In genomic region chr7:97167176-97167575, GRCh38 we compare ENCODE assay signal across 25 cellular contexts. TPM values are rescaled to one million over a fixed set of nuclear protein-coding genes. Genes with fewer than 3 reads are reported as not detected.
"Had no signal": no experiment of that assay in that cellular context is flagged by ENCODE, and none has a peak within 500 bp of the region (broad histone marks: within the 10 kb centered on the region; RNA-seq: fewer than 3 reads in every experiment).

No MANE protein-coding gene starts in this region.

- H3K4me1 ChIP-seq: ascending aorta, left ventricle myocardium inferior, neural progenitor cell, SJCRH30, thyroid gland, upper lobe of right lung had no signal

- H3K9ac ChIP-seq: neural progenitor cell had no signal

- H3K27me3 Mint-ChIP-seq: naive thymus-derived CD8-positive, alpha-beta T cell had no signal

- H3K4me2 ChIP-seq: hepatocyte, neural progenitor cell had no signal

- H3K4me1 Mint-ChIP-seq: mesothelial cell of epicardium, neural progenitor cell had no signal

- H3K36me3 ChIP-seq: ascending aorta, brain microvascular endothelial cell, left ventricle myocardium inferior, neural progenitor cell, thyroid gland, upper lobe of right lung, WERI-Rb-1 had no signal

- H3K4me3 ChIP-seq: ascending aorta, hepatocyte, left ventricle myocardium inferior, neural progenitor cell, SJCRH30, thyroid gland, upper lobe of right lung had no signal

- H3K27me3 ChIP-seq: ascending aorta, brain microvascular endothelial cell, hepatocyte, neural progenitor cell, SJCRH30, thyroid gland, upper lobe of right lung had no signal

- H2AFZ ChIP-seq: hepatocyte, neural progenitor cell had no signal

- H3K27ac ChIP-seq: ascending aorta, brain microvascular endothelial cell, hepatocyte, left ventricle myocardium inferior, neural progenitor cell, SJCRH30, thyroid gland, upper lobe of right lung, WERI-Rb-1 had no signal

- H3K27ac Mint-ChIP-seq: activated T-helper 2 cell treated with anti-CD3 and anti-CD28 coated beads, Interferon-gamma antibody, Interleukin-2, Interleukin-4, amounts not matched to agents 10 μg/mL and 5 μg/mL and 100 μg/mL, durations not matched to agents 14 hours and 24 hours and 36 hours; mesothelial cell of epicardium; neural progenitor cell had no signal

- DNase-seq: activated CD4-positive, alpha-beta T cell treated with anti-CD3 and anti-CD28 coated beads for 4 hours; activated CD8-positive, alpha-beta memory T cell treated with anti-CD3 and anti-CD28 coated beads, Interleukin-2, amount 50 U/mL, for 48 hours; activated naive CD4-positive, alpha-beta T cell treated with Interleukin-2 at 50 U/mL for 16 hours; brain microvascular endothelial cell; caudate nucleus; effector memory CD4-positive, alpha-beta T cell; glutamatergic neuron; left ventricle myocardium inferior; naive thymus-derived CD8-positive, alpha-beta T cell; posterior cingulate gyrus; SJCRH30; small intestine; stimulated activated CD8-positive, alpha-beta memory T cell treated with anti-CD3 and anti-CD28 coated beads, Interleukin-4, amount 100 ng/mL, for 48 hours; stimulated activated naive CD4-positive, alpha-beta T cell treated with Interleukin-2 at 50 U/mL for 16 hours; substantia nigra; thyroid gland; upper lobe of right lung; WERI-Rb-1 had no signal

- H3K9me3 ChIP-seq: ascending aorta, SJCRH30, thyroid gland, upper lobe of right lung had no signal

- H3K4me3 Mint-ChIP-seq: mesothelial cell of epicardium; naive thymus-derived CD8-positive, alpha-beta T cell; neural progenitor cell had no signal

- ATAC-seq: esophagus mucosa; naive thymus-derived CD8-positive, alpha-beta T cell; sciatic nerve; upper lobe of right lung had no signal

RNA-seq across cellular contexts. Expression of gene SDHAF3, which starts 49.7 kb away (rescaled TPM):
- total RNA-seq: ascending aorta had no signal
